ENCODE assay signal across 22 cellular contexts in the genomic region with DNA sequence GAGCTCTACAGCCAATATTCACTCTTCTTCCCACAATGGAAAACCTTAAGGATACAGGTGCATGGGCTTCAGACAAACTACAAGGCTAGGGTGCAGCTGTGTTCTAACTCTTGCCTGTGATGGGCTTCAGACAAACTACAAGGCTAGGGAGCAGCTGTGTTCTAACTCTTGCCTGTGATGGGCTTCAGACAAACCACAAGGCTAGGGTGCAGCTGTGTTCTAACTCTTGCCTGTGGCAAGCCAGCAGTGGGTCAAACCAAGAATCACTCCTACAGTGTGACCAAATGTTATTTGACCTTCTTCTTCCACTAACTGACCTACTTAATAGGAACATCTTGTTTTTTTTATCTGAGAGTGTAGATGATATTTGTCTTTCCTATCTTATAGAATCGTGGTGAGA. TPM values are rescaled to one million over a fixed set of nuclear protein-coding genes. Genes with fewer than 3 reads are reported as not detected.
"Had no signal": no experiment of that assay in that cellular context is flagged by ENCODE, and none has a peak within 500 bp of the region (broad histone marks: within the 10 kb centered on the region; RNA-seq: fewer than 3 reads in every experiment).

No MANE protein-coding gene starts in this region.

- ATAC-seq: HepG2 had no signal

- H3K27ac ChIP-seq: RWPE1, SJSA1, SK-N-MC had no signal

- H3K4me3 ChIP-seq: MG63, SJSA1, SK-N-MC had no signal

- H3K9me3 ChIP-seq: MG63 had no signal

- H3K36me3 ChIP-seq: MG63, SJSA1 had no signal

- H3K4me1 ChIP-seq: SJSA1 had no signal

- H3K27me3 ChIP-seq: SJSA1 had no signal

- DNase-seq: IMR-90, Karpas-422, KG1, MG63, NCI-H1092, NCI-H1105 treated with DMSO at 0.1 percent for 48 hours, NCI-H1417 treated with DMSO at 0.1 percent for 48 hours, NCI-H146, NCI-H1694 treated with DMSO at 0.1 percent for 48 hours, NCI-H1930, NCI-H2081, NCI-H2107, NCI-H2227 treated with DMSO at 0.1 percent for 48 hours, NCI-H524, NCI-H526 treated with DMSO at 0.1 percent for 48 hours, NCI-H748 treated with DMSO at 0.1 percent for 48 hours, SHP77 treated with DMSO at 0.1 percent for 48 hours had no signal

RNA-seq across cellular contexts. Expression of a gene that starts 7.4 kb away (rescaled TPM):
- total RNA-seq: HepG2, HT-29, SJSA1 had no signal
- polyA plus RNA-seq: HepG2, IMR-90 had no signal
